In the genomic region with DNA sequence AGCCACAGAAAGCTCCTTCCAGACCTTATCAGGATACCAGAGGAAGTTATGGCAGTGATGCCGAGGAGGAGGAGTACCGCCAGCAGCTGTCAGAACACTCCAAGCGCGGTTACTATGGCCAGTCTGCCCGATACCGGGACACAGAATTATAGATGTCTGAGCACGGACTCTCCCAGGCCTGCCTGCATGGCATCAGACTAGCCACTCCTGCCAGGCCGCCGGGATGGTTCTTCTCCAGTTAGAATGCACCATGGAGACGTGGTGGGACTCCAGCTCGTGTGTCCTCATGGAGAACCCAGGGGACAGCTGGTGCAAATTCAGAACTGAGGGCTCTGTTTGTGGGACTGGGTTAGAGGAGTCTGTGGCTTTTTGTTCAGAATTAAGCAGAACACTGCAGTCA, we compare ENCODE assay signal across 19 cellular contexts.
DNase-seq lines count a peak whose midpoint lies in the region; ATAC-seq and TF ChIP-seq lines count a peak whose summit lies in the region.
"Had no signal": no experiment of that assay in that cellular context is flagged by ENCODE, and none has a peak within 500 bp of the region (broad histone marks: within the 10 kb centered on the region; RNA-seq: fewer than 3 reads in every experiment).

No MANE protein-coding gene starts in this region.

- intact Hi-C loops in left ventricle myocardium inferior (cut with micrococcal nuclease), result loop anchor here (10.0 kb wide), 1 partner anchor 71 kb away; a partner anchor contains a TSS

- TF ChIP-seq CTCF in left ventricle myocardium inferior (IDR thresholded peaks at IDR 0.05; ENCODE audit: borderline replicate concordance) (no peak), right atrium auricular region (IDR thresholded peaks at IDR 0.05) (no peak), GM10266 (IDR thresholded peaks at IDR 0.05; ENCODE audit: control insufficient read depth, insufficient read depth, low read depth, missing control alignments) (no peak)

- ATAC-seq in HG02678 (IDR thresholded peaks at IDR 0.05; ENCODE audit: unreplicated experiment), result no peak
- ATAC-seq: HCT116, K562, PC-3 had no signal

- H3K4me3 ChIP-seq in left ventricle myocardium inferior, result no peak overlapping the region
- no peak overlapping the region for H3K4me3 ChIP-seq in right atrium auricular region
- H3K4me3 ChIP-seq: GM23248, K562 had no signal

- DNase-seq in left ventricle myocardium inferior (no peak), right atrium auricular region (ENCODE audit: low spot score) (no peak), hypothalamus (lab: John Stamatoyannopoulos, UW) (peak in 48 of 51 donors; percentile 2 to 86 (median 45)), nucleus accumbens (lab: John Stamatoyannopoulos, UW) (peak in 44 of 56 donors; percentile 2 to 78 (median 36)), hepatic stellate cell (ENCODE audit: low spot score) (no peak), GM10266 (ENCODE audit: extremely low spot score) (no peak)
- DNase-seq: Calu3; CD4-positive, CD25-positive, alpha-beta regulatory T cell; DMS79; GM23248; NCI-H1092 treated with DMSO at 0.1 percent for 48 hours; NCI-H1694; NCI-H2107; NCI-H69; PC-3 had no signal

- no peaks in the 10 kb centered on the region for H3K27me3 ChIP-seq in left ventricle myocardium inferior (ENCODE audit: low read depth)
- no peaks in the 10 kb centered on the region for H3K27me3 ChIP-seq in right atrium auricular region

- peaks cover 30% of the 10 kb centered on the region for H3K4me1 ChIP-seq in left ventricle myocardium inferior
- H3K4me1 ChIP-seq in right atrium auricular region, result peaks cover 0 to 10% of the 10 kb centered on the region in 2 donors

- no peaks in the 10 kb centered on the region for H3K9me3 ChIP-seq in left ventricle myocardium inferior (replicated peaks)
- no peaks in the 10 kb centered on the region for H3K9me3 ChIP-seq in right atrium auricular region

- H3K36me3 ChIP-seq in left ventricle myocardium inferior (peaks cover 76% of the 10 kb centered on the region), right atrium auricular region (peaks cover 60% of the 10 kb centered on the region)

- H3K27ac ChIP-seq in left ventricle myocardium inferior (replicated peaks) (peak overlapping the region; percentile 64), right atrium auricular region (no peak overlapping the region), temporal lobe (ENCODE audit: low read depth, low read length) (peak overlapping the region; percentile 10)
- H3K27ac ChIP-seq: GM23248 had no signal

Comparison
In these comparisons a context has a peak if more than half of its experiments do, and no peak if none do; other contexts are left out.
1. H3K27ac ChIP-seq: peak in left ventricle myocardium inferior (single experiment) and temporal lobe (single experiment); none in right atrium auricular region (0 of 2).
2. DNase-seq: peak in hypothalamus (48 of 51) and nucleus accumbens (44 of 56); none in left ventricle myocardium inferior (single experiment), right atrium auricular region (single experiment), hepatic stellate cell (single experiment) and GM10266 (single experiment).